ENCODE assay signal across 38 cellular contexts in the genomic region with DNA sequence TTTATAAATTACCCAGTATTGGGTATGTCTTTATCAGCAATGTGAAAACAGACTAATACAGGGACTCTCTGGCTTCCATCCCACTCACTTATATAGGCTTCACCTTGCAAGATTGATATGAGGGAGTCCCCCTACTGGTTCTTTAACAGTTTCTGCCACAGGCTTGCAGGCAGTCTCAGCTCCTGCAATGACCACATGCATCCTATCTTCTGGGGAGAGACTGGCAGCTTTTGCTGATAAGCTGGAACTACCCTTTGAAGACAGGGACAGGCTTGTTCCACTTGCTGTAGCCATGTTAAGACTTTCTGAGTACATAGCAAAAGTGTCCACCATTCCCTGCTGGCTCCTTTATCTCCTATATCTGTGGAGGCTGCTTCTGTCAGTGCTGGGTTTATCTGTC.
"Had no signal": no experiment of that assay in that cellular context is flagged by ENCODE, and none has a peak within 500 bp of the region (broad histone marks: within the 10 kb centered on the region; RNA-seq: fewer than 3 reads in every experiment).

No MANE protein-coding gene starts in this region.

- H3K36me3 ChIP-seq: ascending aorta, cardiac muscle cell, WERI-Rb-1 had no signal

- H3K27me3 ChIP-seq: ascending aorta, cardiac muscle cell had no signal

- ATAC-seq: activated CD4-positive, alpha-beta T cell treated with anti-CD3 and anti-CD28 coated beads for 36 hours; activated CD4-positive, CD25-positive, alpha-beta regulatory T cell treated with anti-CD3 and anti-CD28 coated beads, Interleukin-2, amount 50 U/mL, for 24 hours; activated CD8-positive, alpha-beta memory T cell treated with anti-CD3 and anti-CD28 coated beads, Interleukin-2, amount 10 ng/mL, durations not matched to agents 7 days and 5 days; activated CD8-positive, alpha-beta T cell treated with anti-CD3 and anti-CD28 coated beads, Interleukin-2, amount 10 ng/mL, durations not matched to agents 7 days and 5 days; activated naive CD8-positive, alpha-beta T cell treated with anti-CD3 and anti-CD28 coated beads, Interleukin-2, amount 50 U/mL, for 24 hours; WTC11 had no signal

- H3K27ac ChIP-seq: ascending aorta, cardiac muscle cell, WERI-Rb-1 had no signal

- H3K9me3 ChIP-seq: ascending aorta had no signal

- H3K4me3 ChIP-seq: ascending aorta, cardiac muscle cell had no signal

- H3K9me3 Mint-ChIP-seq: WTC11 had no signal

- H3K27me3 Mint-ChIP-seq: activated CD4-positive, alpha-beta memory T cell treated with anti-CD3 and anti-CD28 coated beads, Interleukin-2, amount 10 ng/mL, durations not matched to agents 7 days and 5 days; activated CD4-positive, alpha-beta T cell treated with anti-CD3 and anti-CD28 coated beads for 36 hours; activated CD4-positive, alpha-beta T cell treated with anti-CD3 and anti-CD28 coated beads, Interleukin-2, amount 10 ng/mL, durations not matched to agents 7 days and 5 days; activated CD8-positive, alpha-beta memory T cell treated with anti-CD3 and anti-CD28 coated beads, Interleukin-2, amount 10 ng/mL, durations not matched to agents 7 days and 5 days; activated naive CD4-positive, alpha-beta T cell treated with anti-CD3 and anti-CD28 coated beads, Interleukin-2, amount 10 ng/mL, durations not matched to agents 7 days and 5 days; activated naive CD4-positive, alpha-beta T cell treated with anti-CD3 and anti-CD28 coated beads, Interleukin-2, amount 50 U/mL, for 24 hours; activated naive CD8-positive, alpha-beta T cell; activated naive CD8-positive, alpha-beta T cell treated with anti-CD3 and anti-CD28 coated beads, Interleukin-2, amount 10 ng/mL, durations not matched to agents 7 days and 5 days; activated naive CD8-positive, alpha-beta T cell treated with anti-CD3 and anti-CD28 coated beads, Interleukin-2, amount 50 U/mL, for 24 hours; activated T-cell treated with anti-CD3 and anti-CD28 coated beads, Interleukin-2, amount 50 U/mL, for 24 hours; brain; central memory CD8-positive, alpha-beta T cell had no signal

- H3K4me1 ChIP-seq: ascending aorta had no signal

- H3K4me3 Mint-ChIP-seq: activated CD4-positive, alpha-beta memory T cell treated with anti-CD3 and anti-CD28 coated beads, Interleukin-2, amount 10 ng/mL, durations not matched to agents 7 days and 5 days; activated CD4-positive, alpha-beta T cell treated with anti-CD3 and anti-CD28 coated beads for 36 hours; activated CD4-positive, alpha-beta T cell treated with anti-CD3 and anti-CD28 coated beads, Interleukin-2, amount 10 ng/mL, durations not matched to agents 7 days and 5 days; activated CD8-positive, alpha-beta memory T cell treated with anti-CD3 and anti-CD28 coated beads, Interleukin-2, amount 10 ng/mL, durations not matched to agents 7 days and 5 days; activated CD8-positive, alpha-beta T cell treated with anti-CD3 and anti-CD28 coated beads, Interleukin-2, amount 10 ng/mL, durations not matched to agents 7 days and 5 days; activated naive CD4-positive, alpha-beta T cell treated with anti-CD3 and anti-CD28 coated beads, Interleukin-2, amount 10 ng/mL, durations not matched to agents 7 days and 5 days; activated naive CD4-positive, alpha-beta T cell treated with anti-CD3 and anti-CD28 coated beads, Interleukin-2, amount 50 U/mL, for 24 hours; activated naive CD8-positive, alpha-beta T cell; activated naive CD8-positive, alpha-beta T cell treated with anti-CD3 and anti-CD28 coated beads, Interleukin-2, amount 10 ng/mL, durations not matched to agents 7 days and 5 days; activated naive CD8-positive, alpha-beta T cell treated with anti-CD3 and anti-CD28 coated beads, Interleukin-2, amount 50 U/mL, for 24 hours; activated T-cell treated with anti-CD3 and anti-CD28 coated beads, Interleukin-2, amount 50 U/mL, for 24 hours; brain; central memory CD8-positive, alpha-beta T cell; T-helper 1 cell treated with Interleukin-12 subunit alpha and Interleukin-12 subunit beta and Interleukin-4 antibody, amounts not matched to agents 30 μg/mL and 1 μg/mL, for 36 hours; T-helper 2 cell treated with Interferon-gamma antibody and Interleukin-4, amounts not matched to agents 5 μg/mL and 100 μg/mL, for 36 hours; WTC11 had no signal

- H3K27ac Mint-ChIP-seq: activated CD4-positive, alpha-beta memory T cell treated with anti-CD3 and anti-CD28 coated beads, Interleukin-2, amount 10 ng/mL, durations not matched to agents 7 days and 5 days; activated CD4-positive, alpha-beta T cell treated with anti-CD3 and anti-CD28 coated beads for 36 hours; activated CD4-positive, alpha-beta T cell treated with anti-CD3 and anti-CD28 coated beads, Interleukin-2, amount 10 ng/mL, durations not matched to agents 7 days and 5 days; activated CD8-positive, alpha-beta memory T cell treated with anti-CD3 and anti-CD28 coated beads, Interleukin-2, amount 10 ng/mL, durations not matched to agents 7 days and 5 days; activated CD8-positive, alpha-beta T cell treated with anti-CD3 and anti-CD28 coated beads, Interleukin-2, amount 10 ng/mL, durations not matched to agents 7 days and 5 days; activated naive CD4-positive, alpha-beta T cell treated with anti-CD3 and anti-CD28 coated beads, Interleukin-2, amount 10 ng/mL, durations not matched to agents 7 days and 5 days; activated naive CD4-positive, alpha-beta T cell treated with anti-CD3 and anti-CD28 coated beads, Interleukin-2, amount 50 U/mL, for 24 hours; activated naive CD8-positive, alpha-beta T cell; activated naive CD8-positive, alpha-beta T cell treated with anti-CD3 and anti-CD28 coated beads, Interleukin-2, amount 10 ng/mL, durations not matched to agents 7 days and 5 days; activated naive CD8-positive, alpha-beta T cell treated with anti-CD3 and anti-CD28 coated beads, Interleukin-2, amount 50 U/mL, for 24 hours; activated T-cell treated with anti-CD3 and anti-CD28 coated beads, Interleukin-2, amount 50 U/mL, for 24 hours; activated T-helper 2 cell treated with anti-CD3 and anti-CD28 coated beads, Interferon-gamma antibody, Interleukin-2, Interleukin-4, amounts not matched to agents 10 μg/mL and 5 μg/mL and 100 μg/mL, durations not matched to agents 14 hours and 24 hours and 36 hours; brain; T-helper 1 cell treated with Interleukin-12 subunit alpha and Interleukin-12 subunit beta and Interleukin-4 antibody, amounts not matched to agents 30 μg/mL and 1 μg/mL, for 36 hours; T-helper 2 cell treated with Interferon-gamma antibody and Interleukin-4, amounts not matched to agents 5 μg/mL and 100 μg/mL, for 36 hours; WTC11 had no signal

- H3K36me3 Mint-ChIP-seq: activated CD8-positive, alpha-beta memory T cell treated with anti-CD3 and anti-CD28 coated beads, Interleukin-2, amount 10 ng/mL, durations not matched to agents 7 days and 5 days; activated naive CD4-positive, alpha-beta T cell treated with anti-CD3 and anti-CD28 coated beads, Interleukin-2, amount 10 ng/mL, durations not matched to agents 7 days and 5 days; activated naive CD4-positive, alpha-beta T cell treated with anti-CD3 and anti-CD28 coated beads, Interleukin-2, amount 50 U/mL, for 24 hours; activated naive CD8-positive, alpha-beta T cell; activated naive CD8-positive, alpha-beta T cell treated with anti-CD3 and anti-CD28 coated beads, Interleukin-2, amount 10 ng/mL, durations not matched to agents 7 days and 5 days; brain; WTC11 had no signal

- H3K4me1 Mint-ChIP-seq: activated CD4-positive, alpha-beta memory T cell treated with anti-CD3 and anti-CD28 coated beads, Interleukin-2, amount 10 ng/mL, durations not matched to agents 7 days and 5 days; activated CD4-positive, alpha-beta T cell treated with anti-CD3 and anti-CD28 coated beads for 36 hours; activated CD4-positive, alpha-beta T cell treated with anti-CD3 and anti-CD28 coated beads, Interleukin-2, amount 10 ng/mL, durations not matched to agents 7 days and 5 days; activated CD8-positive, alpha-beta memory T cell treated with anti-CD3 and anti-CD28 coated beads, Interleukin-2, amount 10 ng/mL, durations not matched to agents 7 days and 5 days; activated naive CD4-positive, alpha-beta T cell treated with anti-CD3 and anti-CD28 coated beads, Interleukin-2, amount 10 ng/mL, durations not matched to agents 7 days and 5 days; activated naive CD4-positive, alpha-beta T cell treated with anti-CD3 and anti-CD28 coated beads, Interleukin-2, amount 50 U/mL, for 24 hours; activated naive CD8-positive, alpha-beta T cell treated with anti-CD3 and anti-CD28 coated beads, Interleukin-2, amount 10 ng/mL, durations not matched to agents 7 days and 5 days; activated naive CD8-positive, alpha-beta T cell treated with anti-CD3 and anti-CD28 coated beads, Interleukin-2, amount 50 U/mL, for 24 hours; brain; central memory CD8-positive, alpha-beta T cell; WTC11 had no signal

- DNase-seq: activated CD4-positive, alpha-beta memory T cell treated with anti-CD3 and anti-CD28 coated beads, Interleukin-2, amount 10 ng/mL, durations not matched to agents 7 days and 5 days; activated CD4-positive, alpha-beta T cell treated with anti-CD3 and anti-CD28 coated beads for 1 hour; activated CD4-positive, alpha-beta T cell treated with anti-CD3 and anti-CD28 coated beads for 36 hours; activated CD4-positive, alpha-beta T cell treated with anti-CD3 and anti-CD28 coated beads for 48 hours; activated CD4-positive, alpha-beta T cell treated with anti-CD3 and anti-CD28 coated beads, Interleukin-2, amount 10 ng/mL, durations not matched to agents 7 days and 5 days; activated CD4-positive, alpha-beta T cell treated with anti-CD3 and anti-CD28 coated beads, Interleukin-2, amount 50 U/mL, for 48 hours; activated CD4-positive, CD25-positive, alpha-beta regulatory T cell; activated CD8-positive, alpha-beta memory T cell treated with anti-CD3 and anti-CD28 coated beads for 24 hours; activated CD8-positive, alpha-beta memory T cell treated with anti-CD3 and anti-CD28 coated beads, Interleukin-2, amount 10 ng/mL, durations not matched to agents 7 days and 5 days; activated CD8-positive, alpha-beta memory T cell treated with anti-CD3 and anti-CD28 coated beads, Interleukin-2, amount 50 U/mL, for 48 hours; activated CD8-positive, alpha-beta T cell treated with anti-CD3 and anti-CD28 coated beads, Interleukin-2, amount 10 ng/mL, durations not matched to agents 7 days and 5 days; activated effector memory CD4-positive, alpha-beta T cell treated with Interleukin-2 at 50 U/mL for 16 hours; activated gamma-delta T cell; activated naive CD4-positive, alpha-beta T cell treated with anti-CD3 and anti-CD28 coated beads, Interleukin-2, amount 10 ng/mL, durations not matched to agents 7 days and 5 days; activated naive CD4-positive, alpha-beta T cell treated with Interleukin-2 at 50 U/mL for 16 hours; activated naive CD8-positive, alpha-beta T cell treated with anti-CD3 and anti-CD28 coated beads, Interleukin-2, amount 10 ng/mL, durations not matched to agents 7 days and 5 days; activated naive CD8-positive, alpha-beta T cell treated with anti-CD3 and anti-CD28 coated beads, Interleukin-2, amount 50 U/mL, for 24 hours; activated T-cell treated with anti-CD3 and anti-CD28 coated beads, Interleukin-2, amount 50 U/mL, for 24 hours; activated T-cell treated with anti-CD3 and anti-CD28 coated beads, Interleukin-2, amount 50 U/mL, for 48 hours; amygdala; anterior cingulate cortex; caudate nucleus; cerebellar nuclear complex; T-helper 1 cell; T-helper 2 cell; T-helper 9 cell; WERI-Rb-1 had no signal
